8 cellular contexts compared by ENCODE assay signal in the genomic region with DNA sequence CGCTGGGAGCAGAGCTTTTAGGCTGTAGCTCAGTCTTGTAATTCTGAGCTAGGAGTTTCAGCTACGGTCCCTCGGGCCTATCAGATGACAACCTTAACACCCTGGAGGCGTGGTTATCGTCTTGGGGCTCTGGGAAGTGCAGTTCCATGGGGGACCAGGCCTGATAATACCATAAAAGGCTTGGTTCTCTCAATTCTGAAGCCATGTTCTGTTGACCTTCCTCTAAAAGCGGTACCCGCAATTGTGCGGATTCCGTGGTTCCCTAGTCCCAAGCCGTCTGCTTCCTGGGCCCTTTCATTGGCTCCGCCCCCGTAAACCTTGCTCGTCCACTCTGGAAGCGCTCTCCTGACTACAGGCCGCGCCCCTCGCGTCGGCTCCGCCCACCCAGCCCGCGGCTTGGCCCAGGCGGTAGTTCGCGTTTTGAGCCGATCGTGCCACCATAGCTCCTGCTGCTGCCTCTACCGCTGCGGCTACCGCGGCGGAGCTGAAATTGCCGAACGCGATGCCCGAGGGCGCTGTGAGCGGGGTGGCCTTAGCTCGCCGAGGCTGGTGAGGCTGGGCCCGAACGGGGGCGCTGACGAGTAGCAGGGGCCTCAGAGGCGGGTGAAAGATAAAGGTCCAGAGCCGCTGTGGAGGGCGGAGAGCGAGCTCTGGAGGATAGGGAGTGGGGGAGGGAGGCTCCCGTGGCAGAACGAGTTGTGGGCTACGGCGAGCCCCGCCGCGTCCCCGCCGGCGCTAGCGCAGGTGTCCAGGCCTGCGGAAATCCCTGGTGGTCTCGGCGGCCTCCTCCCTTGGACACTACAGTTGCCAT. TPM values are rescaled to one million over a fixed set of nuclear protein-coding genes. Genes with fewer than 3 reads are reported as not detected.
DNase-seq lines count a peak whose midpoint lies in the region; ATAC-seq and TF ChIP-seq lines count a peak whose summit lies in the region.

A gene with protein sequence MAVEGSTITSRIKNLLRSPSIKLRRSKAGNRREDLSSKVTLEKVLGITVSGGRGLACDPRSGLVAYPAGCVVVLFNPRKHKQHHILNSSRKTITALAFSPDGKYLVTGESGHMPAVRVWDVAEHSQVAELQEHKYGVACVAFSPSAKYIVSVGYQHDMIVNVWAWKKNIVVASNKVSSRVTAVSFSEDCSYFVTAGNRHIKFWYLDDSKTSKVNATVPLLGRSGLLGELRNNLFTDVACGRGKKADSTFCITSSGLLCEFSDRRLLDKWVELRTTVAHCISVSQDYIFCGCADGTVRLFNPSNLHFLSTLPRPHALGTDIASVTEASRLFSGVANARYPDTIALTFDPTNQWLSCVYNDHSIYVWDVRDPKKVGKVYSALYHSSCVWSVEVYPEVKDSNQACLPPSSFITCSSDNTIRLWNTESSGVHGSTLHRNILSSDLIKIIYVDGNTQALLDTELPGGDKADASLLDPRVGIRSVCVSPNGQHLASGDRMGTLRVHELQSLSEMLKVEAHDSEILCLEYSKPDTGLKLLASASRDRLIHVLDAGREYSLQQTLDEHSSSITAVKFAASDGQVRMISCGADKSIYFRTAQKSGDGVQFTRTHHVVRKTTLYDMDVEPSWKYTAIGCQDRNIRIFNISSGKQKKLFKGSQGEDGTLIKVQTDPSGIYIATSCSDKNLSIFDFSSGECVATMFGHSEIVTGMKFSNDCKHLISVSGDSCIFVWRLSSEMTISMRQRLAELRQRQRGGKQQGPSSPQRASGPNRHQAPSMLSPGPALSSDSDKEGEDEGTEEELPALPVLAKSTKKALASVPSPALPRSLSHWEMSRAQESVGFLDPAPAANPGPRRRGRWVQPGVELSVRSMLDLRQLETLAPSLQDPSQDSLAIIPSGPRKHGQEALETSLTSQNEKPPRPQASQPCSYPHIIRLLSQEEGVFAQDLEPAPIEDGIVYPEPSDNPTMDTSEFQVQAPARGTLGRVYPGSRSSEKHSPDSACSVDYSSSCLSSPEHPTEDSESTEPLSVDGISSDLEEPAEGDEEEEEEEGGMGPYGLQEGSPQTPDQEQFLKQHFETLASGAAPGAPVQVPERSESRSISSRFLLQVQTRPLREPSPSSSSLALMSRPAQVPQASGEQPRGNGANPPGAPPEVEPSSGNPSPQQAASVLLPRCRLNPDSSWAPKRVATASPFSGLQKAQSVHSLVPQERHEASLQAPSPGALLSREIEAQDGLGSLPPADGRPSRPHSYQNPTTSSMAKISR (N-terminal part only) (plus strand): TSS at position 423 of the 811 bp plus-strand sequence. CDS start 792 bp downstream, outside the sequence.

- peaks cover 12% of the 10 kb centered on the region for H3K4me1 ChIP-seq in BE2C

- H3K9me3 ChIP-seq in BE2C = no peaks in the 10 kb centered on the region

- H3K36me3 ChIP-seq in BE2C = no peaks in the 10 kb centered on the region
- no peaks in the 10 kb centered on the region for H3K36me3 ChIP-seq in kidney epithelial cell (ENCODE audit: control insufficient read depth, insufficient read depth, low read length)

- H3K4me3 ChIP-seq in BE2C (ENCODE audit: low read depth, low read length) (peak within 1 kb of the TSS; percentile 84), kidney epithelial cell (ENCODE audit: low read depth, low read length) (peak within 1 kb of the TSS; percentile 75)

- peak within 1 kb of the TSS; percentile 92 for H3K27ac Mint-ChIP-seq in chondrocyte (ENCODE audit: unreplicated experiment)

- ATAC-seq in HG03439 (IDR thresholded peaks at IDR 0.05; ENCODE audit: unreplicated experiment) = peak; percentile 83

- no peaks in the 10 kb centered on the region for H3K27me3 Mint-ChIP-seq in chondrocyte (ENCODE audit: low read depth)

- H3K4me1 Mint-ChIP-seq in chondrocyte (ENCODE audit: low read depth) = peaks cover 55% of the 10 kb centered on the region

- DNase-seq in BE2C (peak; percentile 99), NCI-H510A (lab: John Stamatoyannopoulos, UW) (peak; percentile 97), chondrocyte (ENCODE audit: low spot score) (peak; percentile 98), kidney epithelial cell (ENCODE audit: low read depth) (peak; percentile 87)
- DNase-seq in activated CD4-positive, alpha-beta T cell treated with anti-CD3 and anti-CD28 coated beads for 1 hour = peak; percentile 94
- DNase-seq in stimulated activated CD4-positive, alpha-beta T cell treated with anti-CD3 and anti-CD28 coated beads, Interleukin-15, amount 100 ng/mL, for 48 hours (ENCODE audit: low read depth in 2 of 2) = peak; percentile 96 to 98

- H3K9me3 Mint-ChIP-seq in chondrocyte (ENCODE audit: low read depth) = no peaks in the 10 kb centered on the region

- TF ChIP-seq POLR2A in GM19193 (IDR thresholded peaks at IDR 0.05; ENCODE audit: extremely low read depth, insufficient read depth, insufficient read length) = peak; percentile 63

- no peaks in the 10 kb centered on the region for H3K36me3 Mint-ChIP-seq in chondrocyte (ENCODE audit: low read depth)

- H3K4me3 Mint-ChIP-seq in chondrocyte (ENCODE audit: unreplicated experiment) = peak within 1 kb of the TSS; percentile 80

- H3K27me3 ChIP-seq in BE2C (no peaks in the 10 kb centered on the region), kidney epithelial cell (ENCODE audit: control insufficient read depth, insufficient read depth, low read length) (no peaks in the 10 kb centered on the region)

- TF ChIP-seq CTCF in BE2C (IDR thresholded peaks at IDR 0.05; ENCODE audit: low read depth, low read length) (peak; percentile 80), chondrocyte (IDR thresholded peaks at IDR 0.05) (peak; percentile 86), kidney epithelial cell (IDR thresholded peaks at IDR 0.05; ENCODE audit: insufficient read depth, low read length, poor library complexity, severe bottlenecking) (peak; percentile 92)

RNA-seq across cellular contexts. Expression of the gene that starts here (rescaled TPM):
- polyA plus RNA-seq in BE2C (2012; ENCODE audit: insufficient read depth, insufficient read length, low read depth) = 9.4 TPM
- total RNA-seq in chondrocyte = 24.9 to 36.6 TPM (median 27.2 TPM) in 3 replicates
- 11.9 and 16.5 TPM in 2 replicates for total RNA-seq in kidney epithelial cell

Comparison
In these comparisons a context has a peak if more than half of its experiments do, and no peak if none do; other contexts are left out.
1. Peak in every context shown above with its lines: DNase-seq, ATAC-seq and H3K4me3 ChIP-seq.